In the genomic region with DNA sequence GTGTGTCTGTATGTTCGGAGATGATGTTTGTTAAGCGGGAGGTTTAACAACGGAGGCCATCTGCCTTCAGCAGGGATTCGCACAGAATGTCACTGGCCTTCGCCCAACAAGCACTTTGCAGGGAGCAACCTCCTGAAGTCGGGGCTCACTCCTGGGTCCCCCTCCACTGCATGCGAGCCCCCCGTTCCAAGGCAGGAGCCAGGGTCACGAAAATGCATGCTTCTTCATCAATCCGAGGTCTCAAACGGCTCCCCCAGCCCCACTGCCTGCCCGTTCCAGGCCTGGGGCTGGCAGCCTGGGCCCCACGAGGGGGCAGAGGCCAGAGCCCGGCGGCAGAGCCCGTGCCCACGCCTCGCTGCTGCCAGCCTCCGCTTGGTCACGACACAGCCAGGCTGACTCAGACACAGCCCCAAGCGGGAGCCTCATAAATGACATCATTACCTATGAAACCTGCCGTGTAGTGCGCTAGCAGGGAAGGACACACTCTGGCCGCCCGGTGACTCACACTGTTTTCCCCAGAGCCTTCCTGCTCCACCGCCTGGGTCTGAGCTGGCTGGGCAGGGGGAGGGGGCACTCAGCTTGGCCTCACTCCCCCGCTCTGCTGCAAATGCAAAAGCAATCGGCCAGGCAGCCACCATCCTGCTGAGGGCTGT, we compare ENCODE assay signal across 1 cellular context.
TF ChIP-seq lines count a peak whose summit lies in the region.

No MANE protein-coding gene starts in this region.

TF ChIP-seq in HEK293, 187 proteins besides CTCF, POLR2A, EP300 and RAD21 (continued from another document and continues in another):
- TF ChIP-seq, protein P1, sequence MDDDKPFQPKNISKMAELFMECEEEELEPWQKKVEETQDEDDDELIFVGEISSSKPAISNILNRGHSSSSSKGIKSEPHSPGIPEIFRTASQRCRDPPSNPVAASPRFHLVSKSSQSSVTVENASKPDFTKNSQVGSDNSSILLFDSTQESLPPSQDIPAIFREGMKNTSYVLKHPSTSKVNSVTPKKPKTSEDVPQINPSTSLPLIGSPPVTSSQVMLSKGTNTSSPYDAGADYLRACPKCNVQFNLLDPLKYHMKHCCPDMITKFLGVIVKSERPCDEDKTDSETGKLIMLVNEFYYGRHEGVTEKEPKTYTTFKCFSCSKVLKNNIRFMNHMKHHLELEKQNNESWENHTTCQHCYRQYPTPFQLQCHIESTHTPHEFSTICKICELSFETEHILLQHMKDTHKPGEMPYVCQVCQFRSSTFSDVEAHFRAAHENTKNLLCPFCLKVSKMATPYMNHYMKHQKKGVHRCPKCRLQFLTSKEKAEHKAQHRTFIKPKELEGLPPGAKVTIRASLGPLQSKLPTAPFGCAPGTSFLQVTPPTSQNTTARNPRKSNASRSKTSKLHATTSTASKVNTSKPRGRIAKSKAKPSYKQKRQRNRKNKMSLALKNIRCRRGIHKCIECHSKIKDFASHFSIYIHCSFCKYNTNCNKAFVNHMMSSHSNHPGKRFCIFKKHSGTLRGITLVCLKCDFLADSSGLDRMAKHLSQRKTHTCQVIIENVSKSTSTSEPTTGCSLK (tag by site-specific recombination; IDR thresholded peaks at IDR 0.05), result no peak
- TF ChIP-seq ZNF266 (tag by site-specific recombination; IDR thresholded peaks at IDR 0.05; ENCODE audit: low read depth), result no peak
- TF ChIP-seq ZNF768 (tag by site-specific recombination; IDR thresholded peaks at IDR 0.05), result no peak
- no peak for TF ChIP-seq SP2 (tag by site-specific recombination; IDR thresholded peaks at IDR 0.05)
- TF ChIP-seq, protein P2, sequence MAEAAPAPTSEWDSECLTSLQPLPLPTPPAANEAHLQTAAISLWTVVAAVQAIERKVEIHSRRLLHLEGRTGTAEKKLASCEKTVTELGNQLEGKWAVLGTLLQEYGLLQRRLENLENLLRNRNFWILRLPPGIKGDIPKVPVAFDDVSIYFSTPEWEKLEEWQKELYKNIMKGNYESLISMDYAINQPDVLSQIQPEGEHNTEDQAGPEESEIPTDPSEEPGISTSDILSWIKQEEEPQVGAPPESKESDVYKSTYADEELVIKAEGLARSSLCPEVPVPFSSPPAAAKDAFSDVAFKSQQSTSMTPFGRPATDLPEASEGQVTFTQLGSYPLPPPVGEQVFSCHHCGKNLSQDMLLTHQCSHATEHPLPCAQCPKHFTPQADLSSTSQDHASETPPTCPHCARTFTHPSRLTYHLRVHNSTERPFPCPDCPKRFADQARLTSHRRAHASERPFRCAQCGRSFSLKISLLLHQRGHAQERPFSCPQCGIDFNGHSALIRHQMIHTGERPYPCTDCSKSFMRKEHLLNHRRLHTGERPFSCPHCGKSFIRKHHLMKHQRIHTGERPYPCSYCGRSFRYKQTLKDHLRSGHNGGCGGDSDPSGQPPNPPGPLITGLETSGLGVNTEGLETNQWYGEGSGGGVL (tag by site-specific recombination; IDR thresholded peaks at IDR 0.05), result peak; percentile 58
- TF ChIP-seq ZNF133 (tag by site-specific recombination; IDR thresholded peaks at IDR 0.05), result no peak
- TF ChIP-seq ZNF248 (tag by site-specific recombination; IDR thresholded peaks at IDR 0.05), result no peak
- no peak for TF ChIP-seq MYNN (tag by site-specific recombination; IDR thresholded peaks at IDR 0.05; ENCODE audit: borderline replicate concordance)
- peak; percentile 89; the same call in 1 of the 2 replicates for TF ChIP-seq GLIS2 (tag by site-specific recombination; IDR thresholded peaks at IDR 0.05)
- TF ChIP-seq ZNF174 (tag by site-specific recombination; IDR thresholded peaks at IDR 0.05), result no peak
- TF ChIP-seq ZNF76 (tag by site-specific recombination; IDR thresholded peaks at IDR 0.05; ENCODE audit: borderline replicate concordance, low read depth), result peak; percentile 54; the same call in 1 of the 2 replicates
- TF ChIP-seq SALL2 (tag by site-specific recombination; IDR thresholded peaks at IDR 0.05; ENCODE audit: borderline replicate concordance), result no peak
- TF ChIP-seq ZNF473 (tag by site-specific recombination; IDR thresholded peaks at IDR 0.05), result no peak
- TF ChIP-seq, protein P3, sequence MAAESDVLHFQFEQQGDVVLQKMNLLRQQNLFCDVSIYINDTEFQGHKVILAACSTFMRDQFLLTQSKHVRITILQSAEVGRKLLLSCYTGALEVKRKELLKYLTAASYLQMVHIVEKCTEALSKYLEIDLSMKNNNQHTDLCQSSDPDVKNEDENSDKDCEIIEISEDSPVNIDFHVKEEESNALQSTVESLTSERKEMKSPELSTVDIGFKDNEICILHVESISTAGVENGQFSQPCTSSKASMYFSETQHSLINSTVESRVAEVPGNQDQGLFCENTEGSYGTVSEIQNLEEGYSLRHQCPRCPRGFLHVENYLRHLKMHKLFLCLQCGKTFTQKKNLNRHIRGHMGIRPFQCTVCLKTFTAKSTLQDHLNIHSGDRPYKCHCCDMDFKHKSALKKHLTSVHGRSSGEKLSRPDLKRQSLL (tag by site-specific recombination; IDR thresholded peaks at IDR 0.05), result peak; percentile 86
- TF ChIP-seq ZNF202 (tag by site-specific recombination; IDR thresholded peaks at IDR 0.05; ENCODE audit: borderline replicate concordance), result no peak
- no peak for TF ChIP-seq REPIN1 (tag by site-specific recombination; IDR thresholded peaks at IDR 0.05; ENCODE audit: low read depth)
- TF ChIP-seq ZNF558 (tag by site-specific recombination; IDR thresholded peaks at IDR 0.05), result no peak
- no peak for TF ChIP-seq ZNF239 (tag by site-specific recombination; IDR thresholded peaks at IDR 0.05)
- no peak for TF ChIP-seq GLI4 (tag by site-specific recombination; IDR thresholded peaks at IDR 0.05)
- TF ChIP-seq ZNF510 (tag by site-specific recombination; IDR thresholded peaks at IDR 0.05; ENCODE audit: insufficient replicate concordance), result no peak
- no peak for TF ChIP-seq FEZF1 (tag by site-specific recombination; IDR thresholded peaks at IDR 0.05)
- no peak for TF ChIP-seq ZNF664 (tag by site-specific recombination; IDR thresholded peaks at IDR 0.05)
- no peak for TF ChIP-seq GFI1B (tag by site-specific recombination; IDR thresholded peaks at IDR 0.05)
- TF ChIP-seq, protein P4, sequence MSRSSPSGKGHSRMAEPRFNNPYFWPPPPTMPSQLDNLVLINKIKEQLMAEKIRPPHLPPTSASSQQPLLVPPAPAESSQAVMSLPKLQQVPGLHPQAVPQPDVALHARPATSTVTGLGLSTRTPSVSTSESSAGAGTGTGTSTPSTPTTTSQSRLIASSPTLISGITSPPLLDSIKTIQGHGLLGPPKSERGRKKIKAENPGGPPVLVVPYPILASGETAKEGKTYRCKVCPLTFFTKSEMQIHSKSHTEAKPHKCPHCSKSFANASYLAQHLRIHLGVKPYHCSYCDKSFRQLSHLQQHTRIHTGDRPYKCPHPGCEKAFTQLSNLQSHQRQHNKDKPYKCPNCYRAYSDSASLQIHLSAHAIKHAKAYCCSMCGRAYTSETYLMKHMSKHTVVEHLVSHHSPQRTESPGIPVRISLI (tag by site-specific recombination; IDR thresholded peaks at IDR 0.05), result no peak
- no peak for TF ChIP-seq ZNF426 (tag by site-specific recombination; IDR thresholded peaks at IDR 0.05)
- TF ChIP-seq PRDM1 (tag by site-specific recombination; IDR thresholded peaks at IDR 0.05), result no peak
- TF ChIP-seq ZNF777 (tag by site-specific recombination; IDR thresholded peaks at IDR 0.05; ENCODE audit: borderline replicate concordance), result no peak
- TF ChIP-seq ZNF621 (tag by site-specific recombination; IDR thresholded peaks at IDR 0.05), result no peak
- 0 out of 2 replicates have a peak, but pooled peaks have one; percentile 21 for TF ChIP-seq OSR2 (tag by site-specific recombination; IDR thresholded peaks at IDR 0.05)
- TF ChIP-seq, protein P5, sequence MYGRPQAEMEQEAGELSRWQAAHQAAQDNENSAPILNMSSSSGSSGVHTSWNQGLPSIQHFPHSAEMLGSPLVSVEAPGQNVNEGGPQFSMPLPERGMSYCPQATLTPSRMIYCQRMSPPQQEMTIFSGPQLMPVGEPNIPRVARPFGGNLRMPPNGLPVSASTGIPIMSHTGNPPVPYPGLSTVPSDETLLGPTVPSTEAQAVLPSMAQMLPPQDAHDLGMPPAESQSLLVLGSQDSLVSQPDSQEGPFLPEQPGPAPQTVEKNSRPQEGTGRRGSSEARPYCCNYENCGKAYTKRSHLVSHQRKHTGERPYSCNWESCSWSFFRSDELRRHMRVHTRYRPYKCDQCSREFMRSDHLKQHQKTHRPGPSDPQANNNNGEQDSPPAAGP (tag by site-specific recombination; IDR thresholded peaks at IDR 0.05), result peak; percentile 89
- TF ChIP-seq EGR2 (tag by site-specific recombination; IDR thresholded peaks at IDR 0.05; ENCODE audit: low read depth), result peak; percentile 85; the same call in 1 of the 2 replicates
- TF ChIP-seq, protein P6, sequence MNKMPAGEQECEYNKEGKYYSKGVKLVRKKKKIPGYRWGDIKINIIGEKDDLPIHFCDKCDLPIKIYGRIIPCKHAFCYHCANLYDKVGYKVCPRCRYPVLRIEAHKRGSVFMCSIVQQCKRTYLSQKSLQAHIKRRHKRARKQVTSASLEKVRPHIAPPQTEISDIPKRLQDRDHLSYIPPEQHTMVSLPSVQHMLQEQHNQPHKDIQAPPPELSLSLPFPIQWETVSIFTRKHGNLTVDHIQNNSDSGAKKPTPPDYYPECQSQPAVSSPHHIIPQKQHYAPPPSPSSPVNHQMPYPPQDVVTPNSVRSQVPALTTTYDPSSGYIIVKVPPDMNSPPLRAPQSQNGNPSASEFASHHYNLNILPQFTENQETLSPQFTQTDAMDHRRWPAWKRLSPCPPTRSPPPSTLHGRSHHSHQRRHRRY (tag by site-specific recombination; IDR thresholded peaks at IDR 0.05), result no peak
- TF ChIP-seq ZNF23 (tag by site-specific recombination; IDR thresholded peaks at IDR 0.05; ENCODE audit: borderline replicate concordance), result no peak
- TF ChIP-seq ZNF501 (tag by site-specific recombination; IDR thresholded peaks at IDR 0.05), result no peak
- TF ChIP-seq ZNF555 (tag by site-specific recombination; conservative IDR thresholded peaks at IDR 0.05), result no peak
- TF ChIP-seq ZBTB7A (tag by site-specific recombination; IDR thresholded peaks at IDR 0.05; ENCODE audit: low read depth), result 0 out of 2 replicates have a peak, but pooled peaks have one; percentile 26
- TF ChIP-seq, protein P7, sequence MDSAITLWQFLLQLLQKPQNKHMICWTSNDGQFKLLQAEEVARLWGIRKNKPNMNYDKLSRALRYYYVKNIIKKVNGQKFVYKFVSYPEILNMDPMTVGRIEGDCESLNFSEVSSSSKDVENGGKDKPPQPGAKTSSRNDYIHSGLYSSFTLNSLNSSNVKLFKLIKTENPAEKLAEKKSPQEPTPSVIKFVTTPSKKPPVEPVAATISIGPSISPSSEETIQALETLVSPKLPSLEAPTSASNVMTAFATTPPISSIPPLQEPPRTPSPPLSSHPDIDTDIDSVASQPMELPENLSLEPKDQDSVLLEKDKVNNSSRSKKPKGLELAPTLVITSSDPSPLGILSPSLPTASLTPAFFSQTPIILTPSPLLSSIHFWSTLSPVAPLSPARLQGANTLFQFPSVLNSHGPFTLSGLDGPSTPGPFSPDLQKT (IDR thresholded peaks at IDR 0.05; ENCODE audit: borderline replicate concordance, low read depth, low read length), result no peak
- TF ChIP-seq, protein P8, sequence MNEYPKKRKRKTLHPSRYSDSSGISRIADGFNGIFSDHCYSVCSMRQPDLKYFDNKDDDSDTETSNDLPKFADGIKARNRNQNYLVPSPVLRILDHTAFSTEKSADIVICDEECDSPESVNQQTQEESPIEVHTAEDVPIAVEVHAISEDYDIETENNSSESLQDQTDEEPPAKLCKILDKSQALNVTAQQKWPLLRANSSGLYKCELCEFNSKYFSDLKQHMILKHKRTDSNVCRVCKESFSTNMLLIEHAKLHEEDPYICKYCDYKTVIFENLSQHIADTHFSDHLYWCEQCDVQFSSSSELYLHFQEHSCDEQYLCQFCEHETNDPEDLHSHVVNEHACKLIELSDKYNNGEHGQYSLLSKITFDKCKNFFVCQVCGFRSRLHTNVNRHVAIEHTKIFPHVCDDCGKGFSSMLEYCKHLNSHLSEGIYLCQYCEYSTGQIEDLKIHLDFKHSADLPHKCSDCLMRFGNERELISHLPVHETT (tag by site-specific recombination; IDR thresholded peaks at IDR 0.05), result peak; percentile 70
- TF ChIP-seq ZNF391 (tag by site-specific recombination; IDR thresholded peaks at IDR 0.05; ENCODE audit: borderline replicate concordance, low read depth), result no peak; the same call in 1 of the 2 replicates
- peak; percentile 59; the same call in 1 of the 2 replicates for TF ChIP-seq KLF16 (tag by site-specific recombination; IDR thresholded peaks at IDR 0.05)
- peak; percentile 84; the same call in 1 of the 2 replicates for TF ChIP-seq ZNF184 (tag by site-specific recombination; IDR thresholded peaks at IDR 0.05)
- no peak for TF ChIP-seq ZNF221 (tag by site-specific recombination; IDR thresholded peaks at IDR 0.05; ENCODE audit: borderline replicate concordance)
- TF ChIP-seq ZNF311 (tag by site-specific recombination; IDR thresholded peaks at IDR 0.05; ENCODE audit: borderline replicate concordance), result no peak
- TF ChIP-seq, protein P9, sequence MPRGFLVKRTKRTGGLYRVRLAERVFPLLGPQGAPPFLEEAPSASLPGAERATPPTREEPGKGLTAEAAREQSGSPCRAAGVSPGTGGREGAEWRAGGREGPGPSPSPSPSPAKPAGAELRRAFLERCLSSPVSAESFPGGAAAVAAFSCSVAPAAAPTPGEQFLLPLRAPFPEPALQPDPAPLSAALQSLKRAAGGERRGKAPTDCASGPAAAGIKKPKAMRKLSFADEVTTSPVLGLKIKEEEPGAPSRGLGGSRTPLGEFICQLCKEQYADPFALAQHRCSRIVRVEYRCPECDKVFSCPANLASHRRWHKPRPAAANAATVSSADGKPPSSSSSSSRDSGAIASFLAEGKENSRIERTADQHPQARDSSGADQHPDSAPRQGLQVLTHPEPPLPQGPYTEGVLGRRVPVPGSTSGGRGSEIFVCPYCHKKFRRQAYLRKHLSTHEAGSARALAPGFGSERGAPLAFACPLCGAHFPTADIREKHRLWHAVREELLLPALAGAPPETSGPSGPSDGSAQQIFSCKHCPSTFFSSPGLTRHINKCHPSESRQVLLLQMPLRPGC (tag by site-specific recombination; IDR thresholded peaks at IDR 0.05), result peak; percentile 87
- TF ChIP-seq ZNF530 (tag by site-specific recombination; IDR thresholded peaks at IDR 0.05; ENCODE audit: low read depth), result no peak
- TF ChIP-seq, protein P10, sequence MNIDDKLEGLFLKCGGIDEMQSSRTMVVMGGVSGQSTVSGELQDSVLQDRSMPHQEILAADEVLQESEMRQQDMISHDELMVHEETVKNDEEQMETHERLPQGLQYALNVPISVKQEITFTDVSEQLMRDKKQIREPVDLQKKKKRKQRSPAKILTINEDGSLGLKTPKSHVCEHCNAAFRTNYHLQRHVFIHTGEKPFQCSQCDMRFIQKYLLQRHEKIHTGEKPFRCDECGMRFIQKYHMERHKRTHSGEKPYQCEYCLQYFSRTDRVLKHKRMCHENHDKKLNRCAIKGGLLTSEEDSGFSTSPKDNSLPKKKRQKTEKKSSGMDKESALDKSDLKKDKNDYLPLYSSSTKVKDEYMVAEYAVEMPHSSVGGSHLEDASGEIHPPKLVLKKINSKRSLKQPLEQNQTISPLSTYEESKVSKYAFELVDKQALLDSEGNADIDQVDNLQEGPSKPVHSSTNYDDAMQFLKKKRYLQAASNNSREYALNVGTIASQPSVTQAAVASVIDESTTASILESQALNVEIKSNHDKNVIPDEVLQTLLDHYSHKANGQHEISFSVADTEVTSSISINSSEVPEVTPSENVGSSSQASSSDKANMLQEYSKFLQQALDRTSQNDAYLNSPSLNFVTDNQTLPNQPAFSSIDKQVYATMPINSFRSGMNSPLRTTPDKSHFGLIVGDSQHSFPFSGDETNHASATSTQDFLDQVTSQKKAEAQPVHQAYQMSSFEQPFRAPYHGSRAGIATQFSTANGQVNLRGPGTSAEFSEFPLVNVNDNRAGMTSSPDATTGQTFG (tag by site-specific recombination; IDR thresholded peaks at IDR 0.05; ENCODE audit: borderline replicate concordance), result no peak
- TF ChIP-seq ZNF560 (tag by site-specific recombination; IDR thresholded peaks at IDR 0.05; ENCODE audit: borderline replicate concordance), result no peak
- no peak for TF ChIP-seq ZNF549 (tag by site-specific recombination; IDR thresholded peaks at IDR 0.05)
